In genomic region chr3:104916971-104917370, GRCh38 we compare ENCODE assay signal across 21 cellular contexts.
"Had no signal": no experiment of that assay in that cellular context is flagged by ENCODE, and none has a peak within 500 bp of the region (broad histone marks: within the 10 kb centered on the region; RNA-seq: fewer than 3 reads in every experiment).

No MANE protein-coding gene starts in this region.

- H3K4me3 ChIP-seq: psoas muscle, testis, upper lobe of right lung had no signal

- H3K36me3 ChIP-seq: upper lobe of right lung had no signal

- H3K27ac ChIP-seq: psoas muscle, testis, upper lobe of right lung, VCaP had no signal

- DNase-seq: activated CD4-positive, alpha-beta memory T cell treated with anti-CD3 and anti-CD28 coated beads, Interleukin-2, amount 10 ng/mL, durations not matched to agents 7 days and 5 days; activated CD4-positive, alpha-beta T cell treated with anti-CD3 and anti-CD28 coated beads for 36 hours; activated CD8-positive, alpha-beta memory T cell treated with anti-CD3 and anti-CD28 coated beads, Interleukin-2, amount 50 U/mL, for 4 hours; activated gamma-delta T cell treated with Interleukin-2 at 50 U/mL for 16 hours; activated naive CD8-positive, alpha-beta T cell treated with anti-CD3 and anti-CD28 coated beads, Interleukin-2, amount 10 ng/mL, durations not matched to agents 7 days and 5 days; activated T-cell treated with anti-CD3 and anti-CD28 coated beads, Interleukin-2, amount 50 U/mL, for 72 hours; aorta; cortex of kidney; effector memory CD4-positive, alpha-beta T cell; immature natural killer cell; left cardiac atrium; mammary epithelial cell; natural killer cell; nucleus accumbens; psoas muscle; stimulated activated CD4-positive, alpha-beta T cell treated with anti-CD3 and anti-CD28 coated beads, Interleukin-4, amount 100 ng/mL, for 24 hours; T-helper 1 cell; testis; upper lobe of right lung had no signal

- H3K27me3 ChIP-seq: testis, upper lobe of right lung had no signal

- H3K4me1 ChIP-seq: psoas muscle, testis, upper lobe of right lung had no signal

- ATAC-seq: activated CD4-positive, alpha-beta T cell treated with anti-CD3 and anti-CD28 coated beads for 36 hours; activated T-cell treated with anti-CD3 and anti-CD28 coated beads, Interleukin-2, amount 50 U/mL, for 72 hours; left cardiac atrium; natural killer cell; psoas muscle; sciatic nerve; upper lobe of right lung had no signal

- H3K9me3 ChIP-seq: psoas muscle, testis, upper lobe of right lung had no signal
